ENCODE assay signal across 1 cellular context in the genomic region with DNA sequence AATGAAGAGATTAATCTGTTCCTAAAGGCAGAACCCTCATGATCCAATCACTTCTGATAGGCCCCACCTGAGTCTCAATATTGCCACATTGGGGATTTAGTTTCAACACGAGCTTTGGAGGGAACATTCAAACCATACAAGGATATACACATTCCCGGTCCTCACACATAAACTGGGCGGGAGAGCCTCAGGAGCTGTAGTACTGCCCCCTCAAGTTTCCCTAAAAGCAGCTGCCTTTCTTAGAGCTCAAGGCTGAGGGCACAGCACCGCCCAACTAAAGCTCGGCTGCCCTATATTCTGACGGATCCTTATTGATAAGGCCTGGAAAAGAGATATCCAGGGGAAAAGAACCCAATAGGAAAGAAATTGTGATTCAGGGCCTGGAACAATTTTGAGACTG.
TF ChIP-seq lines count a peak whose summit lies in the region.

No MANE protein-coding gene starts in this region.

TF ChIP-seq in GM23338, 12 proteins besides CTCF, POLR2A, EP300 and RAD21 (continued from another document):
- TF ChIP-seq, protein P1, sequence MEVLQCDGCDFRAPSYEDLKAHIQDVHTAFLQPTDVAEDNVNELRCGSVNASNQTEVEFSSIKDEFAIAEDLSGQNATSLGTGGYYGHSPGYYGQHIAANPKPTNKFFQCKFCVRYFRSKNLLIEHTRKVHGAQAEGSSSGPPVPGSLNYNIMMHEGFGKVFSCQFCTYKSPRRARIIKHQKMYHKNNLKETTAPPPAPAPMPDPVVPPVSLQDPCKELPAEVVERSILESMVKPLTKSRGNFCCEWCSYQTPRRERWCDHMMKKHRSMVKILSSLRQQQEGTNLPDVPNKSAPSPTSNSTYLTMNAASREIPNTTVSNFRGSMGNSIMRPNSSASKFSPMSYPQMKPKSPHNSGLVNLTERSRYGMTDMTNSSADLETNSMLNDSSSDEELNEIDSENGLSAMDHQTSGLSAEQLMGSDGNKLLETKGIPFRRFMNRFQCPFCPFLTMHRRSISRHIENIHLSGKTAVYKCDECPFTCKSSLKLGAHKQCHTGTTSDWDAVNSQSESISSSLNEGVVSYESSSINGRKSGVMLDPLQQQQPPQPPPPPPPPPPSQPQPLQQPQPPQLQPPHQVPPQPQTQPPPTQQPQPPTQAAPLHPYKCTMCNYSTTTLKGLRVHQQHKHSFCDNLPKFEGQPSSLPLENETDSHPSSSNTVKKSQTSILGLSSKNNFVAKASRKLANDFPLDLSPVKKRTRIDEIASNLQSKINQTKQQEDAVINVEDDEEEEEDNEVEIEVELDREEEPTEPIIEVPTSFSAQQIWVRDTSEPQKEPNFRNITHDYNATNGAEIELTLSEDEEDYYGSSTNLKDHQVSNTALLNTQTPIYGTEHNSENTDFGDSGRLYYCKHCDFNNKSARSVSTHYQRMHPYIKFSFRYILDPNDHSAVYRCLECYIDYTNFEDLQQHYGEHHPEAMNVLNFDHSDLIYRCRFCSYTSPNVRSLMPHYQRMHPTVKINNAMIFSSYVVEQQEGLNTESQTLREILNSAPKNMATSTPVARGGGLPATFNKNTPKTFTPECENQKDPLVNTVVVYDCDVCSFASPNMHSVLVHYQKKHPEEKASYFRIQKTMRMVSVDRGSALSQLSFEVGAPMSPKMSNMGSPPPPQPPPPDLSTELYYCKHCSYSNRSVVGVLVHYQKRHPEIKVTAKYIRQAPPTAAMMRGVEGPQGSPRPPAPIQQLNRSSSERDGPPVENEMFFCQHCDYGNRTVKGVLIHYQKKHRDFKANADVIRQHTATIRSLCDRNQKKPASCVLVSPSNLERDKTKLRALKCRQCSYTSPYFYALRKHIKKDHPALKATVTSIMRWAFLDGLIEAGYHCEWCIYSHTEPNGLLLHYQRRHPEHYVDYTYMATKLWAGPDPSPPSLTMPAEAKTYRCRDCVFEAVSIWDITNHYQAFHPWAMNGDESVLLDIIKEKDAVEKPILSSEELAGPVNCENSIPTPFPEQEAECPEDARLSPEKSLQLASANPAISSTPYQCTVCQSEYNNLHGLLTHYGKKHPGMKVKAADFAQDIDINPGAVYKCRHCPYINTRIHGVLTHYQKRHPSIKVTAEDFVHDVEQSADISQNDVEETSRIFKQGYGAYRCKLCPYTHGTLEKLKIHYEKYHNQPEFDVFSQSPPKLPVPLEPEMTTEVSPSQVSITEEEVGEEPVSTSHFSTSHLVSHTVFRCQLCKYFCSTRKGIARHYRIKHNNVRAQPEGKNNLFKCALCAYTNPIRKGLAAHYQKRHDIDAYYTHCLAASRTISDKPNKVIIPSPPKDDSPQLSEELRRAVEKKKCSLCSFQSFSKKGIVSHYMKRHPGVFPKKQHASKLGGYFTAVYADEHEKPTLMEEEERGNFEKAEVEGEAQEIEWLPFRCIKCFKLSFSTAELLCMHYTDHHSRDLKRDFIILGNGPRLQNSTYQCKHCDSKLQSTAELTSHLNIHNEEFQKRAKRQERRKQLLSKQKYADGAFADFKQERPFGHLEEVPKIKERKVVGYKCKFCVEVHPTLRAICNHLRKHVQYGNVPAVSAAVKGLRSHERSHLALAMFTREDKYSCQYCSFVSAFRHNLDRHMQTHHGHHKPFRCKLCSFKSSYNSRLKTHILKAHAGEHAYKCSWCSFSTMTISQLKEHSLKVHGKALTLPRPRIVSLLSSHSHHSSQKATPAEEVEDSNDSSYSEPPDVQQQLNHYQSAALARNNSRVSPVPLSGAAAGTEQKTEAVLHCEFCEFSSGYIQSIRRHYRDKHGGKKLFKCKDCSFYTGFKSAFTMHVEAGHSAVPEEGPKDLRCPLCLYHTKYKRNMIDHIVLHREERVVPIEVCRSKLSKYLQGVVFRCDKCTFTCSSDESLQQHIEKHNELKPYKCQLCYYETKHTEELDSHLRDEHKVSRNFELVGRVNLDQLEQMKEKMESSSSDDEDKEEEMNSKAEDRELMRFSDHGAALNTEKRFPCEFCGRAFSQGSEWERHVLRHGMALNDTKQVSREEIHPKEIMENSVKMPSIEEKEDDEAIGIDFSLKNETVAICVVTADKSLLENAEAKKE (CRISPR knock-in tag; IDR thresholded peaks at IDR 0.05) = no peak
TF ChIP-seq in GM23338: peak in this region for 0.
